Comparison of ENCODE assay signal across 9 cellular contexts in the genomic region with DNA sequence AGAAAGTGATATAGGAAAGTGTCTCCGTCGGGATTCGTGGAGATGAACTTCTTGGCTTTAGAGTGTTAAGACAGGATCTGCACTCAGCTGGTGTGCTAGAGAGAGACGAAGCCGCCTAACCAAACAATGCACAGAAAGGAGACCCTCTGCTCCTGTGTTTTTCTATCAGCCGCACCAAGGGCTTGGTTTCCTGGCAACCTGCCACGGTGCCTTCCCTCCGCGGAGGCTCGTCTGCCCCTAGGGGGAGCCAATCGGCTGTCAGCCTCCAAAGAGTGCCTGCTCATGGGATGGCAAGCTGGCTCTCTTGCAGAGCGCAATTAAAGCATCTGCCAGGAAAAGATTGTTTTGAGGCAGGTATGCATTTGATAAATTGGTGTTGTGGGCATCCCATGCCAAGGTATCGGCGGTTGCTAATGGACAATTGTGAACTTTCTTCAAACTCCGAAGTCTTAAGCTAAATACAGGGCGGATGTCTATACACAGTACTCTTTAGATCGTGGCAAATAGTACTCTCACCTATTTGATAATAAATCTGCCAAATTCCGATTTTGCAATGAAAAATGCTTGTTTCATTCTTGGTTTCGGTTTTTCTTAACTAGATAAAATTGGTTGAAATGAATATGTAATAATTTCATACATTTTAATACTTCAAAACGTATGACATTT.
DNase-seq lines count a peak whose midpoint lies in the region; ATAC-seq and TF ChIP-seq lines count a peak whose summit lies in the region.
"Had no signal": no experiment of that assay in that cellular context is flagged by ENCODE, and none has a peak within 500 bp of the region (broad histone marks: within the 10 kb centered on the region; RNA-seq: fewer than 3 reads in every experiment).

No MANE protein-coding gene starts in this region.

- POLR2A ChIA-PET in AG04449 (lab: Yijun Ruan, JAX) = no interaction called here

- H3K4me3 ChIP-seq in AG04449 (ENCODE audit: low read depth, low read length) (no peak overlapping the region), GM12875 (ENCODE audit: low read depth, low read length) (no peak overlapping the region), ascending aorta (no peak overlapping the region), iPS DF 6.9 (ENCODE audit: low read length) (no peak overlapping the region), skeletal muscle tissue (ENCODE audit: low read length in 3 of 3) (peak overlapping the region in 2 of 3 donors; percentile 15 to 33)

- intact Hi-C loops in ascending aorta (cut with DNase I) = no loop called here

- no peaks in the 10 kb centered on the region for H3K4me1 ChIP-seq in ascending aorta
- peaks cover 3% of the 10 kb centered on the region; the same call in 1 of the 2 replicates for H3K4me1 ChIP-seq in iPS DF 6.9 (ENCODE audit: control insufficient read depth, insufficient read depth, low read length)
- H3K4me1 ChIP-seq in skeletal muscle tissue (ENCODE audit: control insufficient read depth in 3 of 3, insufficient read depth in 3 of 3, low read length in 3 of 3) = peaks cover 0 to 3% (median 0%) of the 10 kb centered on the region in 3 donors

- H3K27me3 ChIP-seq in ascending aorta (no peaks in the 10 kb centered on the region), iPS DF 6.9 (ENCODE audit: control insufficient read depth, insufficient read depth, low read length) (no peaks in the 10 kb centered on the region), skeletal muscle tissue (ENCODE audit: control insufficient read depth in 3 of 3, insufficient read depth in 3 of 3, low read length in 3 of 3) (no peaks in the 10 kb centered on the region)

- CTCF ChIA-PET in AG04449 (lab: Yijun Ruan, JAX) = interaction anchor here (1.7 kb wide), 1 partner anchor 861 kb away, joined by 8 read pairs; no protein-coding TSS in a partner anchor

- no peak overlapping the region for H3K27ac ChIP-seq in ascending aorta
- no peak overlapping the region for H3K27ac ChIP-seq in iPS DF 6.9 (ENCODE audit: low read length)
- no peak overlapping the region for H3K27ac ChIP-seq in skeletal muscle tissue (ENCODE audit: low read depth, low read length)

- DNase-seq in AG04449 (ENCODE audit: low read depth, low spot score) = no peak
- peak; percentile 29 to 82 for DNase-seq in NCI-H446 (lab: John Stamatoyannopoulos, UW)
- peak in 1 of 2 donors; percentile 63 for DNase-seq in ascending aorta (ENCODE audit: low spot score in 2 of 2)
- peak; percentile 79 for DNase-seq in iPS DF 6.9 (ENCODE audit: low read depth, low spot score)
- DNase-seq in NOMO-1 treated with DMSO at 0.1 percent for 48 hours (lab: John Stamatoyannopoulos, UW; ENCODE audit: unreplicated experiment) = no peak

- peaks cover 0 to 5% of the 10 kb centered on the region in 2 donors for H3K9me3 ChIP-seq in ascending aorta
- no peaks in the 10 kb centered on the region for H3K9me3 ChIP-seq in iPS DF 6.9 (ENCODE audit: control insufficient read depth, insufficient read depth, low read length)
- no peaks in the 10 kb centered on the region for H3K9me3 ChIP-seq in skeletal muscle tissue (ENCODE audit: control insufficient read depth in 3 of 3, low read length in 3 of 3)

- WGBS in iPS DF 6.9 (ENCODE audit: insufficient coverage, insufficient read length) = no CpG with 5 or more reads among the region's 20 CpGs

- H3K36me3 ChIP-seq in ascending aorta (no peaks in the 10 kb centered on the region), iPS DF 6.9 (ENCODE audit: control insufficient read depth, insufficient read depth, low read length) (no peaks in the 10 kb centered on the region), skeletal muscle tissue (ENCODE audit: control insufficient read depth in 3 of 3, insufficient read depth in 3 of 3, low read length in 3 of 3) (no peaks in the 10 kb centered on the region)

- TF ChIP-seq CTCF in AG04449 (IDR thresholded peaks at IDR 0.05; ENCODE audit: insufficient read depth, low read length, missing control alignments) (peak; percentile 62), GM12875 (IDR thresholded peaks at IDR 0.05; ENCODE audit: borderline replicate concordance, insufficient read depth, low read depth, low read length) (peak; percentile 83), ascending aorta (IDR thresholded peaks at IDR 0.05) (peak in 2 of 3 experiments; percentile 29 to 49)

- peak; percentile 94 for ATAC-seq in HG02885 (IDR thresholded peaks at IDR 0.05; ENCODE audit: poor library complexity, unreplicated experiment)
- ATAC-seq: naive thymus-derived CD8-positive, alpha-beta T cell had no signal

- H3K9ac ChIP-seq in skeletal muscle tissue (ENCODE audit: low read depth in 1 of 3, low read length in 3 of 3) = no peak overlapping the region

Comparison
In these comparisons a context has a peak if more than half of its experiments do, and no peak if none do; other contexts are left out.
1. DNase-seq: peak in NCI-H446 (2 of 2) and iPS DF 6.9 (single experiment); none in AG04449 (single experiment) and NOMO-1 treated with DMSO at 0.1 percent for 48 hours (single experiment).
2. H3K4me3 ChIP-seq: peak in skeletal muscle tissue (2 of 3); none in AG04449 (single experiment), GM12875 (single experiment), ascending aorta (0 of 2) and iPS DF 6.9 (single experiment).
3. Peak in every context shown above with its lines, with median percentiles within 50 percentile points of each other: CTCF ChIP-seq.